8 cellular contexts compared by ENCODE assay signal in genomic region chr1:212413902-212414327, GRCh38. TPM values are rescaled to one million over a fixed set of nuclear protein-coding genes. Genes with fewer than 3 reads are reported as not detected.
DNase-seq lines count a peak whose midpoint lies in the region; ATAC-seq and TF ChIP-seq lines count a peak whose summit lies in the region.

No MANE protein-coding gene starts in this region.

- DNase-seq in RKO (ENCODE audit: low spot score) (peak; percentile 36), neural crest cell (ENCODE audit: low read depth, low spot score) (peak; percentile 27), NCI-H1436 (lab: John Stamatoyannopoulos, UW) (no peak), NCI-H1092 treated with DMSO at 0.1 percent for 48 hours (lab: John Stamatoyannopoulos, UW) (no peak)

- TF ChIP-seq CTCF in DOHH2 (IDR thresholded peaks at IDR 0.05; ENCODE audit: low read depth, low read length, poor library complexity, severe bottlenecking): no peak
- TF ChIP-seq CTCF in neural crest cell (conservative IDR thresholded peaks at IDR 0.05): no peak

- no peaks in the 10 kb centered on the region for H3F3A ChIP-seq in DOHH2 (ENCODE audit: control insufficient read depth, insufficient read depth)

- no peaks in the 10 kb centered on the region for H3K27me3 Mint-ChIP-seq in neural crest cell (ENCODE audit: low read depth)

- peak overlapping the region; percentile 76 for H3K4me2 ChIP-seq in DOHH2 (ENCODE audit: low read length)

- no peak overlapping the region for H3K27ac ChIP-seq in DOHH2 (ENCODE audit: low read depth, low read length)
- peak overlapping the region in 1 of 2 donors; percentile 51 for H3K27ac ChIP-seq in esophagus (ENCODE audit: low read depth in 2 of 2, low read length in 1 of 2)

- no peaks in the 10 kb centered on the region for H3K9me3 ChIP-seq in DOHH2 (ENCODE audit: control insufficient read depth, insufficient read depth, low read length)
- H3K9me3 ChIP-seq in esophagus (ENCODE audit: control insufficient read depth in 2 of 2, insufficient read depth in 1 of 2, low read depth in 1 of 2, low read length in 1 of 2): no peaks in the 10 kb centered on the region

- peak overlapping the region; percentile 12 for H3K27ac Mint-ChIP-seq in neural crest cell (ENCODE audit: unreplicated experiment)

- H3K9me2 ChIP-seq in DOHH2 (replicated peaks; ENCODE audit: control insufficient read depth, low read length): no peaks in the 10 kb centered on the region

- H3K9me3 Mint-ChIP-seq in neural crest cell: no peaks in the 10 kb centered on the region

- peaks cover 37% of the 10 kb centered on the region for H3K79me2 ChIP-seq in DOHH2 (ENCODE audit: control insufficient read depth, low read length)

- H3K4me3 Mint-ChIP-seq in neural crest cell: peak overlapping the region; percentile 88

- H3K36me3 Mint-ChIP-seq in neural crest cell (ENCODE audit: low read depth): peaks cover 21% of the 10 kb centered on the region

- peak overlapping the region; percentile 80 for H3K4me3 ChIP-seq in DOHH2 (ENCODE audit: low read length)
- peak overlapping the region; percentile 61 to 69 for H3K4me3 ChIP-seq in esophagus (ENCODE audit: low read depth in 1 of 2, low read length in 2 of 2)

- WGBS in esophagus, 2 donors: 14 to 25% methylated on average over 16 to 21 of the region's 21 CpGs

- no peaks in the 10 kb centered on the region; the same call in 1 of the 2 replicates for H4K20me1 ChIP-seq in DOHH2 (ENCODE audit: control insufficient read depth, insufficient read depth, low read depth, low read length)

- peaks cover 26% of the 10 kb centered on the region for H3K4me1 Mint-ChIP-seq in neural crest cell

- ATAC-seq in GM21786 (IDR thresholded peaks at IDR 0.05; ENCODE audit: unreplicated experiment): peak; percentile 16
- ATAC-seq in GM18861 (IDR thresholded peaks at IDR 0.05; ENCODE audit: unreplicated experiment): no peak

- peaks cover 39% of the 10 kb centered on the region for H3K36me3 ChIP-seq in DOHH2 (ENCODE audit: control insufficient read depth, low read length)
- H3K36me3 ChIP-seq in esophagus (ENCODE audit: control insufficient read depth in 2 of 2, insufficient read depth in 2 of 2, low read length in 1 of 2): peaks cover 4 to 10% of the 10 kb centered on the region in 2 donors

- peaks cover 31% of the 10 kb centered on the region for H3K4me1 ChIP-seq in DOHH2 (ENCODE audit: control insufficient read depth, low read length)
- H3K4me1 ChIP-seq in esophagus (ENCODE audit: control insufficient read depth in 2 of 2, insufficient read depth in 2 of 2, low read length in 1 of 2): peaks cover 2 to 6% of the 10 kb centered on the region in 2 donors

- H3K27me3 ChIP-seq in DOHH2 (ENCODE audit: control insufficient read depth, low read length) (no peaks in the 10 kb centered on the region), esophagus (ENCODE audit: control insufficient read depth in 1 of 2, insufficient read depth in 2 of 2, low read length in 2 of 2) (no peaks in the 10 kb centered on the region)

RNA-seq across cellular contexts. Expression of gene PACC1, which starts 0.8 kb away (rescaled TPM):
- 1 to 10 TPM; 3.6 to 4.1 TPM for polyA plus RNA-seq in esophagus
- 27.2 and 28.3 TPM in 2 replicates for total RNA-seq in neural crest cell

RNA-seq across cellular contexts. Expression of gene NENF, which starts 18.8 kb away (rescaled TPM):
- polyA plus RNA-seq in esophagus: 10 to 100 TPM; 38.5 to 39.9 TPM
- total RNA-seq in neural crest cell: 40.4 and 41.5 TPM in 2 replicates

Comparison
In these comparisons a context has a peak if more than half of its experiments do, and no peak if none do; other contexts are left out.
1. DNase-seq: peak in RKO (single experiment) and neural crest cell (single experiment); none in NCI-H1436 (single experiment) and NCI-H1092 treated with DMSO at 0.1 percent for 48 hours (single experiment).